ENCODE assay signal across 8 cellular contexts in the genomic region with DNA sequence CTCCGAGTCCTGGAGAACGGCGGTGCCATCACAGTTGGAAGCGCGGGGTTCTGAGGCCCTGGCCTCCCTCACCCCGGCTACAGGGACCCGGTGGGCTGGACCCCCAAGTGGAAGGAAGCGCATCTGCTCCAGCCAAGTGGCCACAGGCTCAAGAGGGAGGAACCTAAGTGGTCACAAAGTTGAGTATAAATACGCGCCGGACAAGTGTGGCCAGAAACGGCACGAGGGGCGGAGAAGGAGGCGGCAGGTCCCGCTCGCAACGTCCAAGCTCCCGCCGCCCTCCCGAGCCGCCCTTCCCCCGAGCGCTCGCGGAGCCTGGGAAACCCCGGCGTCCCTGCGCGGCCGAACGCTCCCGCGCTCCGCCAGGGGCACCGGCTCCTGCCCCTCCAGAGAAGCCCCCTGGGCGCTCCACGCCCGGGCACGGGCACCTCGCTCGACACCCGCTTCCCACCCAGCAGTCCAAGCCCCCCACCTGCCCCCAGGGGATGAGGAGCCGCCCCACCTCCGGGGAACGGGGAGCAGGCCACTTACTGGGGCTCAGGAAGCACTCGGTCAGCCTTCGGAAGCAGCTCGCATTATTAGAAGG. TPM values are rescaled to one million over a fixed set of nuclear protein-coding genes. Genes with fewer than 3 reads are reported as not detected.
DNase-seq lines count a peak whose midpoint lies in the region; ATAC-seq and TF ChIP-seq lines count a peak whose summit lies in the region.

No MANE protein-coding gene starts in this region.

- H3K4me3 ChIP-seq in HAP-1 (peak overlapping the region; percentile 71), brain microvascular endothelial cell (ENCODE audit: low read depth, low read length) (peak overlapping the region; percentile 58), right lobe of liver (peak overlapping the region; percentile 30 to 46 (median 40))

- TF ChIP-seq POLR2A in right lobe of liver (IDR thresholded peaks at IDR 0.05) = no peak

- intact Hi-C loops in right lobe of liver (cut with DNase I) = no loop called here

- no peak for TF ChIP-seq CTCF in brain microvascular endothelial cell (IDR thresholded peaks at IDR 0.05; ENCODE audit: low read depth, low read length, missing control alignments)
- no peak for TF ChIP-seq CTCF in right lobe of liver (IDR thresholded peaks at IDR 0.05)

- no peaks in the 10 kb centered on the region for H3K36me3 ChIP-seq in HAP-1 (replicated peaks)
- no peaks in the 10 kb centered on the region for H3K36me3 ChIP-seq in brain microvascular endothelial cell (replicated peaks)
- H3K36me3 ChIP-seq in right lobe of liver = no peaks in the 10 kb centered on the region

- in situ Hi-C loops in HAP-1 (cut with MboI; ENCODE audit: low sequenced_read_pairs) (no loop called here), brain microvascular endothelial cell (cut with HindIII; ENCODE audit: low pct_ligation_motif_present, low sequenced_read_pairs) (no loop called here)

- H3K27me3 ChIP-seq in HAP-1 (ENCODE audit: low read depth) (peaks cover 18% of the 10 kb centered on the region), brain microvascular endothelial cell (replicated peaks) (peaks cover 7% of the 10 kb centered on the region), right lobe of liver (peaks cover 4 to 15% of the 10 kb centered on the region in 2 donors)

- WGBS in right lobe of liver (ENCODE audit: insufficient coverage, low coverage, low lambda C conversion rate, missing lambda C conversion rate) = 2% methylated on average over 18 of the region's 49 CpGs

- H3K9me3 ChIP-seq in HAP-1 = no peaks in the 10 kb centered on the region
- no peaks in the 10 kb centered on the region for H3K9me3 ChIP-seq in right lobe of liver

- H3K27ac ChIP-seq in brain microvascular endothelial cell = peak overlapping the region; percentile 66
- H3K27ac ChIP-seq in right lobe of liver = peak overlapping the region in 1 of 3 donors; percentile 38
- H3K27ac ChIP-seq in substantia nigra (ENCODE audit: low read depth, low read length, poor library complexity, severe bottlenecking) = peak overlapping the region; percentile 53

- peaks cover 37% of the 10 kb centered on the region for H3K4me1 ChIP-seq in HAP-1
- peaks cover 0 to 23% (median 0%) of the 10 kb centered on the region in 4 donors for H3K4me1 ChIP-seq in right lobe of liver

- DNase-seq in HAP-1 (ENCODE audit: low spot score in 2 of 2) (peak in 1 of 2 experiments; percentile 37), brain microvascular endothelial cell (no peak), right lobe of liver (no peak), substantia nigra (lab: John Stamatoyannopoulos, UW) (no peak), NCI-H226 (no peak), NOMO-1 (lab: John Stamatoyannopoulos, UW; ENCODE audit: unreplicated experiment in 2 of 2) (no peak)

- ATAC-seq in right lobe of liver (peak in 1 of 4 donors; percentile 9), HG03520 (IDR thresholded peaks at IDR 0.05; ENCODE audit: unreplicated experiment) (no peak), HG03280 (IDR thresholded peaks at IDR 0.05; ENCODE audit: unreplicated experiment) (no peak)

RNA-seq across cellular contexts. Expression of a gene that starts 1.5 kb away (rescaled TPM):
- total RNA-seq in right lobe of liver = 1 to 10 TPM in 1 of 6 experiments, under 1 TPM in 5; 0.48 to 1.5 (median 0.65) TPM
